In genomic region chr18:76494181-76494540, GRCh38 we compare ENCODE assay signal across 8 cellular contexts. TPM values are rescaled to one million over a fixed set of nuclear protein-coding genes. Genes with fewer than 3 reads are reported as not detected.
DNase-seq lines count a peak whose midpoint lies in the region; ATAC-seq and TF ChIP-seq lines count a peak whose summit lies in the region.

No MANE protein-coding gene starts in this region.

- no peaks in the 10 kb centered on the region for H3K27me3 Mint-ChIP-seq in activated naive CD8-positive, alpha-beta T cell

- H3K4me1 ChIP-seq in MM.1S (ENCODE audit: low read length): peaks cover 5% of the 10 kb centered on the region
- H3K4me1 ChIP-seq in right atrium auricular region: peaks cover 0 to 26% of the 10 kb centered on the region in 2 donors

- no peaks in the 10 kb centered on the region for H3K9me2 ChIP-seq in MM.1S (replicated peaks; ENCODE audit: insufficient read depth, low read length)

- no peaks in the 10 kb centered on the region for H3K9me3 Mint-ChIP-seq in activated naive CD8-positive, alpha-beta T cell (ENCODE audit: low read depth)

- H3K4me3 ChIP-seq in MM.1S (ENCODE audit: low read length): peak overlapping the region; percentile 89
- H3K4me3 ChIP-seq in right atrium auricular region: peak overlapping the region; percentile 58 to 87
- H3K4me3 ChIP-seq in skeletal muscle cell (ENCODE audit: low read depth, low read length): peak overlapping the region; percentile 83

- DNase-seq in ELR (ENCODE audit: low read depth) (peak; percentile 54), MM.1S (no peak), right atrium auricular region (ENCODE audit: low spot score) (no peak), skeletal muscle cell (ENCODE audit: low read depth) (no peak), NCI-H226 (no peak)

- H2AFZ ChIP-seq in MM.1S (ENCODE audit: low read length): peak overlapping the region; percentile 55

- H3K36me3 ChIP-seq in MM.1S (replicated peaks; ENCODE audit: insufficient read depth, low read length) (no peaks in the 10 kb centered on the region), right atrium auricular region (no peaks in the 10 kb centered on the region)

- no peaks in the 10 kb centered on the region for H3K36me3 Mint-ChIP-seq in activated naive CD8-positive, alpha-beta T cell

- H3K79me2 ChIP-seq in MM.1S (ENCODE audit: low read length): no peaks in the 10 kb centered on the region

- peak overlapping the region; percentile 89; the same call in 1 of the 2 replicates for H3K27ac ChIP-seq in MM.1S (ENCODE audit: low read length)
- H3K27ac ChIP-seq in right atrium auricular region: peak overlapping the region; percentile 85 to 87

- H3K27ac Mint-ChIP-seq in activated naive CD8-positive, alpha-beta T cell: no peak overlapping the region

- no peak for ATAC-seq in GM21619 (IDR thresholded peaks at IDR 0.05; ENCODE audit: unreplicated experiment)
- ATAC-seq in HG02798 (IDR thresholded peaks at IDR 0.05; ENCODE audit: poor library complexity, unreplicated experiment): no peak

- peak overlapping the region; percentile 74; the same call in 1 of the 2 replicates for H3K9ac ChIP-seq in MM.1S (ENCODE audit: low read length)

- no peaks in the 10 kb centered on the region; the same call in 1 of the 2 replicates for H3K27me3 ChIP-seq in MM.1S (replicated peaks; ENCODE audit: insufficient read depth, low read length)
- no peaks in the 10 kb centered on the region for H3K27me3 ChIP-seq in right atrium auricular region

- H3K4me1 Mint-ChIP-seq in activated naive CD8-positive, alpha-beta T cell (ENCODE audit: low read depth): peaks cover 36% of the 10 kb centered on the region

- H3K4me3 Mint-ChIP-seq in activated naive CD8-positive, alpha-beta T cell: peak overlapping the region; percentile 88

- no peaks in the 10 kb centered on the region for H4K20me1 ChIP-seq in MM.1S (ENCODE audit: insufficient read depth, low read length)

- TF ChIP-seq CTCF in MM.1S (IDR thresholded peaks at IDR 0.05; ENCODE audit: low read length) (no peak), right atrium auricular region (IDR thresholded peaks at IDR 0.05) (no peak)

- peaks cover 23% of the 10 kb centered on the region; the same call in 1 of the 2 replicates for H3F3A ChIP-seq in MM.1S (ENCODE audit: insufficient read depth, low read length)

- peak overlapping the region; percentile 87 for H3K4me2 ChIP-seq in MM.1S (ENCODE audit: low read depth, low read length)

- no peaks in the 10 kb centered on the region for H3K9me3 ChIP-seq in MM.1S (replicated peaks; ENCODE audit: insufficient read depth, low read length)
- no peaks in the 10 kb centered on the region for H3K9me3 ChIP-seq in right atrium auricular region

RNA-seq across cellular contexts. Expression of gene ZNF516, which starts 0.9 kb away (rescaled TPM):
- total RNA-seq in right atrium auricular region: 10 to 100 TPM; 11.0 to 14.0 TPM
